ENCODE assay signal across 8 cellular contexts in the genomic region with DNA sequence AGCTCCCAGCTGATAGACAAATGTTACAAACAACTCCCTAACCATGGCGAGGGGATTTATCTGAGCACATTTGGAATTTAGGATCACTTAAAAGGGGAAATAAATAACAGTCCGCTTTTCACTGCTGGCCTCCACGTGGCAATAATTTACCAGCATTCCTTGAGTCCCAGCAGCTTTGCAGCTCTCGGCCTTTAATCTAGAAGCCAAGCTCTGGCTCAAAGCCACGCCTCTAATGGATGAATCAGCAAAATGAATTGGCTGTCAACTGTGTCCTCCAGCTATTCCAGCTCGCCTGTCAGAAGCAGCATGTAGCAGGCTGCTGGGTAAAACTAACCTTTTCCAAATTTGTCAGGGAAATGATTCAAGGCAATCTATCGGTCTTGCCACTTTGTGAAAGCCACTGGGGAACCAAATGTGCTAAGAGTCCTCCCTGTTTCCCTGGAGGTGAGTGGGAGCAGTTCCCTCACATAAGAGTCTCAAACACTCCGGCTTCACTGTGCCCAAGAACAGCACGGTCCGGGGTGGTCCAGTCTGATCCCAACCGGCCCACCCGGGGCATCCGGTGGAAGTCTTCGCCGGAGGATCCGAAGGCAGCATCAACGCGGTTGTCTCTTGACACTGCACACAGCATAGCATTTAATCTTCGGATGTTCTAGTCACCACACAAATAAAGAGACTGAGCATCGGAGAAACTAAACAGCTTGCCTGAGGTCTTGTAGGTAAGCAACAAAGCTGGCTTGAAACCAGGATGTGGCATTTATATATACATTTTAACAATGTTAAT.
A peak's percentile ranks its signal among the peaks of the same experiment; 100 is the strongest.
DNase-seq lines count a peak whose midpoint lies in the region; ATAC-seq and TF ChIP-seq lines count a peak whose summit lies in the region.

No MANE protein-coding gene starts in this region.

- peaks cover 5% of the 10 kb centered on the region; the same call in 1 of the 2 replicates for H4K20me1 ChIP-seq in GM23338 (replicated peaks; ENCODE audit: insufficient read depth)

- peaks cover 10% of the 10 kb centered on the region for H3K36me3 Mint-ChIP-seq in GM23338 (ENCODE audit: low read depth)

- in situ Hi-C loops in transverse colon (cut with MboI; ENCODE audit: low pct_ligation_motif_present in 1 of 4, low pct_unique_long_range_greater_than_20kb in 1 of 4, low sequenced_read_pairs in 3 of 4), result no loop called here

- H3K9me2 ChIP-seq in GM23338 (ENCODE audit: insufficient read depth), result no peaks in the 10 kb centered on the region

- H3K27me3 ChIP-seq in GM23338 (ENCODE audit: insufficient read depth), result no peaks in the 10 kb centered on the region
- H3K27me3 ChIP-seq in ectodermal cell (ENCODE audit: control insufficient read depth, insufficient read depth, low read length, poor library complexity, severe bottlenecking), result no peaks in the 10 kb centered on the region
- H3K27me3 ChIP-seq in right lobe of liver, result no peaks in the 10 kb centered on the region
- no peaks in the 10 kb centered on the region for H3K27me3 ChIP-seq in transverse colon

- WGBS in ectodermal cell, 2 experiments, result 76 to 78% methylated on average over 20 of the region's 20 CpGs
- WGBS in right lobe of liver (ENCODE audit: insufficient coverage, low coverage, low lambda C conversion rate, missing lambda C conversion rate), result 16% methylated on average over 11 of the region's 20 CpGs
- WGBS in transverse colon (ENCODE audit: low coverage in 1 of 2), 2 donors, result 21 to 27% methylated on average over 5 to 20 of the region's 20 CpGs

- H2AFZ ChIP-seq in GM23338, result no peak overlapping the region

- no peaks in the 10 kb centered on the region for H3K9me3 Mint-ChIP-seq in GM23338

- H3K36me3 ChIP-seq in GM23338 (ENCODE audit: insufficient read depth) (no peaks in the 10 kb centered on the region), ectodermal cell (ENCODE audit: control insufficient read depth, insufficient read depth, low read length) (peaks cover 4% of the 10 kb centered on the region), right lobe of liver (peaks cover 0 to 4% (median 0%) of the 10 kb centered on the region in 4 donors), transverse colon (peaks cover 0 to 5% (median 0%) of the 10 kb centered on the region in 4 donors)

- H3K27me3 Mint-ChIP-seq in GM23338 (ENCODE audit: insufficient read depth, low read depth, poor library complexity), result peaks cover 6% of the 10 kb centered on the region

- H3K4me1 ChIP-seq in GM23338 (ENCODE audit: insufficient read depth), result peaks cover 40% of the 10 kb centered on the region
- peaks cover 10% of the 10 kb centered on the region for H3K4me1 ChIP-seq in ectodermal cell (ENCODE audit: control insufficient read depth, insufficient read depth, low read length)
- peaks cover 0 to 22% (median 9%) of the 10 kb centered on the region in 4 donors for H3K4me1 ChIP-seq in right lobe of liver
- peaks cover 4 to 26% (median 20%) of the 10 kb centered on the region in 4 donors for H3K4me1 ChIP-seq in transverse colon

- 0 out of 2 replicates have a peak, but pooled peaks cover 2% of the 10 kb centered on the region for H3K79me2 ChIP-seq in GM23338 (replicated peaks; ENCODE audit: insufficient read depth)

- H3K9me3 ChIP-seq in ectodermal cell (ENCODE audit: control insufficient read depth, low read length), result no peaks in the 10 kb centered on the region
- no peaks in the 10 kb centered on the region for H3K9me3 ChIP-seq in right lobe of liver
- H3K9me3 ChIP-seq in transverse colon, result no peaks in the 10 kb centered on the region

- ATAC-seq in GM23338 (peak; percentile 26), right lobe of liver (peak; percentile 86 to 91 (median 90))

- TF ChIP-seq EP300 in transverse colon (IDR thresholded peaks at IDR 0.05; ENCODE audit: low read depth), result no peak

- TF ChIP-seq POLR2A in right lobe of liver (IDR thresholded peaks at IDR 0.05), result peak; percentile 52
- no peak for TF ChIP-seq POLR2A in transverse colon (IDR thresholded peaks at IDR 0.05)

- H3K4me3 Mint-ChIP-seq in GM23338, result no peak overlapping the region

- no peaks in the 10 kb centered on the region for H3F3A ChIP-seq in GM23338 (replicated peaks; ENCODE audit: low read depth)

- H3K4me2 ChIP-seq in GM23338, result 0 out of 2 replicates have a peak overlapping the region, but pooled peaks have one; percentile 1

- H3K4me3 ChIP-seq in GM23338 (no peak overlapping the region), ectodermal cell (ENCODE audit: insufficient read depth, low read depth, low read length) (no peak overlapping the region), right lobe of liver (peak overlapping the region; percentile 17 to 54 (median 40)), transverse colon (peak overlapping the region in 2 of 4 donors; percentile 3 to 8)

- H3K4me1 Mint-ChIP-seq in GM23338, result peaks cover 40% of the 10 kb centered on the region

- peak; percentile 46 for DNase-seq in GM23338 (ENCODE audit: low spot score)
- DNase-seq in right lobe of liver, result peak; percentile 77 to 92 (median 77)
- DNase-seq in transverse colon, result peak; percentile 82
- DNase-seq in NOMO-1 treated with DMSO at 0.1 percent for 48 hours (lab: John Stamatoyannopoulos, UW; ENCODE audit: unreplicated experiment), result no peak
- no peak for DNase-seq in effector CD8-positive, alpha-beta T cell (lab: John Stamatoyannopoulos, UW)
- DNase-seq in stimulated activated naive CD4-positive, alpha-beta T cell (lab: John Stamatoyannopoulos, UW), result no peak

- peak overlapping the region; percentile 94 for H3K27ac Mint-ChIP-seq in GM23338

- intact Hi-C loops in right lobe of liver (cut with DNase I) (no loop called here), transverse colon (cut with DNase I; ENCODE audit: low total_unique reads) (no loop called here)

- no peak for TF ChIP-seq CTCF in GM23338 (conservative IDR thresholded peaks at IDR 0.05; ENCODE audit: low read depth in 2 of 2)
- TF ChIP-seq CTCF in right lobe of liver (IDR thresholded peaks at IDR 0.05), result no peak
- peak in 2 of 5 experiments; percentile 25 to 39 for TF ChIP-seq CTCF in transverse colon (IDR thresholded peaks at IDR 0.05)

- H3K27ac ChIP-seq in GM23338 (ENCODE audit: low read depth) (peak overlapping the region; percentile 27), ectodermal cell (ENCODE audit: insufficient read depth, low read depth, low read length, poor library complexity, severe bottlenecking) (peak overlapping the region; percentile 52), right lobe of liver (peak overlapping the region; percentile 43 to 73 (median 65)), transverse colon (peak overlapping the region; percentile 69 to 81 (median 70))

TF ChIP-seq in GM23338, 12 proteins besides CTCF, POLR2A, EP300 and RAD21 (continues in another document):
- no peak for TF ChIP-seq EZH2phosphoT487 (IDR thresholded peaks at IDR 0.05; ENCODE audit: unreplicated experiment)

TF ChIP-seq in PFSK-1, 5 proteins besides CTCF, POLR2A, EP300 and RAD21:
- TF ChIP-seq, protein P1, sequence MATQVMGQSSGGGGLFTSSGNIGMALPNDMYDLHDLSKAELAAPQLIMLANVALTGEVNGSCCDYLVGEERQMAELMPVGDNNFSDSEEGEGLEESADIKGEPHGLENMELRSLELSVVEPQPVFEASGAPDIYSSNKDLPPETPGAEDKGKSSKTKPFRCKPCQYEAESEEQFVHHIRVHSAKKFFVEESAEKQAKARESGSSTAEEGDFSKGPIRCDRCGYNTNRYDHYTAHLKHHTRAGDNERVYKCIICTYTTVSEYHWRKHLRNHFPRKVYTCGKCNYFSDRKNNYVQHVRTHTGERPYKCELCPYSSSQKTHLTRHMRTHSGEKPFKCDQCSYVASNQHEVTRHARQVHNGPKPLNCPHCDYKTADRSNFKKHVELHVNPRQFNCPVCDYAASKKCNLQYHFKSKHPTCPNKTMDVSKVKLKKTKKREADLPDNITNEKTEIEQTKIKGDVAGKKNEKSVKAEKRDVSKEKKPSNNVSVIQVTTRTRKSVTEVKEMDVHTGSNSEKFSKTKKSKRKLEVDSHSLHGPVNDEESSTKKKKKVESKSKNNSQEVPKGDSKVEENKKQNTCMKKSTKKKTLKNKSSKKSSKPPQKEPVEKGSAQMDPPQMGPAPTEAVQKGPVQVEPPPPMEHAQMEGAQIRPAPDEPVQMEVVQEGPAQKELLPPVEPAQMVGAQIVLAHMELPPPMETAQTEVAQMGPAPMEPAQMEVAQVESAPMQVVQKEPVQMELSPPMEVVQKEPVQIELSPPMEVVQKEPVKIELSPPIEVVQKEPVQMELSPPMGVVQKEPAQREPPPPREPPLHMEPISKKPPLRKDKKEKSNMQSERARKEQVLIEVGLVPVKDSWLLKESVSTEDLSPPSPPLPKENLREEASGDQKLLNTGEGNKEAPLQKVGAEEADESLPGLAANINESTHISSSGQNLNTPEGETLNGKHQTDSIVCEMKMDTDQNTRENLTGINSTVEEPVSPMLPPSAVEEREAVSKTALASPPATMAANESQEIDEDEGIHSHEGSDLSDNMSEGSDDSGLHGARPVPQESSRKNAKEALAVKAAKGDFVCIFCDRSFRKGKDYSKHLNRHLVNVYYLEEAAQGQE (IDR thresholded peaks at IDR 0.05; ENCODE audit: insufficient read depth in 1 of 2, low read depth in 2 of 2, low read length in 2 of 2), result no peak
- peak; percentile 54; the same call in 1 of the 2 replicates for TF ChIP-seq SIN3A (IDR thresholded peaks at IDR 0.05; ENCODE audit: borderline replicate concordance, insufficient read depth, low read length)
- TF ChIP-seq FOXP2 (optimal IDR thresholded peaks at IDR 0.05; ENCODE audit: borderline replicate concordance, extremely low read depth, extremely low read length, insufficient read depth), result no peak
- no peak for TF ChIP-seq TAF1 (IDR thresholded peaks at IDR 0.05; ENCODE audit: borderline replicate concordance, insufficient read depth, low read length)

Comparison
In these comparisons a context has a peak if more than half of its experiments do, and no peak if none do; other contexts are left out.
1. DNase-seq: peak in GM23338 (single experiment), right lobe of liver (3 of 3) and transverse colon (single experiment); none in NOMO-1 treated with DMSO at 0.1 percent for 48 hours (single experiment), effector CD8-positive, alpha-beta T cell (single experiment) and stimulated activated naive CD4-positive, alpha-beta T cell (0 of 6).
2. H3K4me3 ChIP-seq: peak in right lobe of liver (3 of 3); none in GM23338 (single experiment) and ectodermal cell (single experiment).
3. Peak in every context shown above with its lines, with median percentiles within 50 percentile points of each other: H3K27ac ChIP-seq.